Comparison of ENCODE assay signal across 8 cellular contexts in the genomic region with DNA sequence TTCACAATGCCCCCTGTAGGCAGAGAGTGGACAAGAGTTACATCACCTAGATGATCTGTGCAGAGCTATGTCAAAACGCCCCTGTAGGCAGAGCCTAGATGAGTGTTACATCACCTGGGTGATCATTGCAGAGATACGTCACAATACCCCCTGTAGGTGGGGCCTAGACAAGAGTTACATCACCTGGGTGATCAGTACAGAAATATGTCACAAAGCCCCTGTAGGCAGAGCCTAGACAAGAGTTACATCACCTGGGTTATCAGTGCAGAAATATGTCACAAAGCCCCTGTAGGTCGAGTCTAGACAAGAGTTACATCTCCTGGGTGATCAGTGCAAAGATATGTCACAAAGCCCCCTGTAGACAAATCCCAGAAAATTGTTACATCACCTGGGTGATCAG.
A peak's percentile ranks its signal among the peaks of the same experiment; 100 is the strongest.
DNase-seq lines count a peak whose midpoint lies in the region; ATAC-seq and TF ChIP-seq lines count a peak whose summit lies in the region.
"Not testable (repeated sequence)": the region's sequence is repeated elsewhere in the genome, so short reads cannot be mapped to it uniquely, and the experiment has no call there.

No MANE protein-coding gene starts in this region.

- H3K36me3 Mint-ChIP-seq in activated naive CD4-positive, alpha-beta T cell treated with anti-CD3 and anti-CD28 coated beads, Interleukin-2, amount 50 U/mL, for 72 hours = not testable (repeated sequence)

- ATAC-seq in DND-41 (ENCODE audit: insufficient read depth, low read depth) (peak; percentile 49; the same call in 2 of the 3 replicates), Panc1 (peak; percentile 74; the same call in 1 of the 2 replicates), gastroesophageal sphincter (peak; percentile 88), right cardiac atrium (peak; percentile 69 to 74), lung (ENCODE audit: insufficient read depth, low FRiP score) (peak; percentile 53), sciatic nerve (peak; percentile 73), thoracic aorta (ENCODE audit: insufficient number of reproducible peaks, low FRiP score, low read depth) (peak; percentile 82)
- ATAC-seq in activated naive CD4-positive, alpha-beta T cell treated with anti-CD3 and anti-CD28 coated beads, Interleukin-2, amount 50 U/mL, for 72 hours = peak; percentile 16 to 39

- H2AFZ ChIP-seq in DND-41 (ENCODE audit: low read depth, low read length) = not testable (repeated sequence)

- H3K9me3 Mint-ChIP-seq in activated naive CD4-positive, alpha-beta T cell treated with anti-CD3 and anti-CD28 coated beads, Interleukin-2, amount 50 U/mL, for 72 hours = not testable (repeated sequence)

- H3K27me3 ChIP-seq in DND-41 (ENCODE audit: insufficient read depth, low read length, poor library complexity); Panc1 (ENCODE audit: control insufficient read depth, insufficient read depth, low read length); gastroesophageal sphincter; right cardiac atrium (ENCODE audit: control insufficient read depth, insufficient read depth); lung (ENCODE audit: control insufficient read depth, insufficient read depth); thoracic aorta (replicated peaks; ENCODE audit: insufficient read depth): not testable (repeated sequence)

- H3K79me2 ChIP-seq in DND-41 (ENCODE audit: insufficient read depth, low read length) = not testable (repeated sequence)

- H3K4me3 ChIP-seq in DND-41 (ENCODE audit: low read depth in 1 of 2, low read length in 2 of 2); Panc1 (ENCODE audit: low read depth in 2 of 2, low read length in 2 of 2); gastroesophageal sphincter; right cardiac atrium (ENCODE audit: low read length); lung; thoracic aorta: not testable (repeated sequence)

- not testable (repeated sequence) for H3K9ac ChIP-seq in DND-41 (ENCODE audit: low read depth, low read length)

- not testable (repeated sequence) for TF ChIP-seq CTCF in DND-41 (IDR thresholded peaks at IDR 0.05; ENCODE audit: borderline replicate concordance, extremely low read depth, low read length, poor library complexity, severe bottlenecking); Panc1 (IDR thresholded peaks at IDR 0.05); gastroesophageal sphincter (IDR thresholded peaks at IDR 0.05); lung (IDR thresholded peaks at IDR 0.05; ENCODE audit: control extremely low read depth, extremely low read depth); thoracic aorta (IDR thresholded peaks at IDR 0.05)

- not testable (repeated sequence) for H3K9me3 ChIP-seq in DND-41 (ENCODE audit: insufficient read depth, low read length, severe bottlenecking); Panc1 (ENCODE audit: control insufficient read depth, insufficient read depth, low read depth, low read length); gastroesophageal sphincter; right cardiac atrium (ENCODE audit: control insufficient read depth, low read length); lung (ENCODE audit: control insufficient read depth in 2 of 2, insufficient read depth in 1 of 2, low read length in 1 of 2); thoracic aorta

- not testable (repeated sequence) for TF ChIP-seq EP300 in gastroesophageal sphincter (IDR thresholded peaks at IDR 0.05)

- BruUV-seq in Panc1 (replicated peaks; lab: Mats Ljungman, UMichigan) = not testable (repeated sequence)

- H3K27ac Mint-ChIP-seq in activated naive CD4-positive, alpha-beta T cell treated with anti-CD3 and anti-CD28 coated beads, Interleukin-2, amount 50 U/mL, for 72 hours = not testable (repeated sequence)

- POLR2A ChIA-PET in Panc1 (lab: Charles Lee) = not testable (repeated sequence)

- intact Hi-C loops in Panc1 (cut with micrococcal nuclease; ENCODE audit: unreplicated experiment); right cardiac atrium (cut with DNase I); sciatic nerve (cut with DNase I): not testable (repeated sequence)

- not testable (repeated sequence) for H3K4me1 ChIP-seq in DND-41 (ENCODE audit: insufficient read depth, low read length); Panc1 (ENCODE audit: control insufficient read depth, insufficient read depth, low read length); gastroesophageal sphincter; right cardiac atrium (ENCODE audit: control insufficient read depth, insufficient read depth, low read length); lung (ENCODE audit: control insufficient read depth in 2 of 2, insufficient read depth in 2 of 2, low read length in 2 of 2); thoracic aorta (ENCODE audit: control insufficient read depth in 1 of 2, low read depth in 2 of 2)

- H3K27ac ChIP-seq in DND-41 (ENCODE audit: low read length); Panc1 (ENCODE audit: low read length); gastroesophageal sphincter; right cardiac atrium (ENCODE audit: low read length); lung (ENCODE audit: low read depth in 1 of 2, low read length in 1 of 2); thoracic aorta: not testable (repeated sequence)

- not testable (repeated sequence) for TF ChIP-seq POLR2A in gastroesophageal sphincter (IDR thresholded peaks at IDR 0.05)

- CTCF ChIA-PET in Panc1 (lab: Charles Lee) = not testable (repeated sequence)

- no CpG with 5 or more reads among the region's 3 CpGs for WGBS in gastroesophageal sphincter (ENCODE audit: low coverage in 1 of 2), 2 donors
- WGBS in right cardiac atrium = no CpG with 5 or more reads among the region's 3 CpGs
- WGBS in lung, 2 donors = no CpG with 5 or more reads among the region's 3 CpGs

- not testable (repeated sequence) for H4K20me1 ChIP-seq in DND-41 (ENCODE audit: insufficient read depth, low read length)

- not testable (repeated sequence) for DNase-seq in DND-41; Panc1 (ENCODE audit: low read depth, low spot score); activated naive CD4-positive, alpha-beta T cell treated with anti-CD3 and anti-CD28 coated beads, Interleukin-2, amount 50 U/mL, for 72 hours (ENCODE audit: low spot score in 2 of 2); right cardiac atrium; lung (ENCODE audit: low spot score); sciatic nerve (ENCODE audit: low spot score); thoracic aorta (ENCODE audit: low spot score)

- H3K36me3 ChIP-seq in DND-41 (ENCODE audit: insufficient read depth, low read length); Panc1 (ENCODE audit: control insufficient read depth, insufficient read depth, low read length); gastroesophageal sphincter; lung (ENCODE audit: control insufficient read depth in 2 of 2, insufficient read depth in 2 of 2, low read length in 2 of 2); thoracic aorta: not testable (repeated sequence)

- in situ Hi-C loops in Panc1 (cut with HindIII; ENCODE audit: low pct_unique_long_range_greater_than_20kb, low sequenced_read_pairs) = not testable (repeated sequence)

- H3K4me2 ChIP-seq in DND-41 (ENCODE audit: insufficient read depth, low read length) = not testable (repeated sequence)

Comparison
In these comparisons a context has a peak if more than half of its experiments do, and no peak if none do; other contexts are left out.
1. ATAC-seq: peak in every context shown above with its lines; median percentile 88 in gastroesophageal sphincter; 82 in thoracic aorta; 74 in Panc1; 73 in sciatic nerve; 72 in right cardiac atrium; 53 in lung; 49 in DND-41; 28 in activated naive CD4-positive, alpha-beta T cell treated with anti-CD3 and anti-CD28 coated beads, Interleukin-2, amount 50 U/mL, for 72 hours.